ENCODE assay signal across 31 cellular contexts in genomic region chr6:1420382-1420781, GRCh38. TPM values are rescaled to one million over a fixed set of nuclear protein-coding genes. Genes with fewer than 3 reads are reported as not detected.
"Had no signal": no experiment of that assay in that cellular context is flagged by ENCODE, and none has a peak within 500 bp of the region (broad histone marks: within the 10 kb centered on the region; RNA-seq: fewer than 3 reads in every experiment).

No MANE protein-coding gene starts in this region.

- H3K4me1 Mint-ChIP-seq: mesothelial cell of epicardium had no signal

- FAIRE-seq: endometrium, islet of Langerhans, keratinocyte had no signal

- H3K27me3 ChIP-seq: colonic mucosa had no signal

- ATAC-seq: effector memory CD8-positive, alpha-beta T cell; esophagus mucosa; gastrocnemius medialis; heart right ventricle; left cardiac atrium; left lung; left ventricle myocardium superior; lower lobe of right lung; mucosa of descending colon had no signal

- H3K4me3 Mint-ChIP-seq: dendritic cell treated with granulocyte-macrophage colony-stimulating factor and Interleukin-4, amounts not matched to agents 40 ng/mL and 50 ng/mL, for 4 days; effector memory CD8-positive, alpha-beta T cell; endodermal cell; mesothelial cell of epicardium; naive B cell had no signal

- H3K4me3 ChIP-seq: colonic mucosa, esophagus squamous epithelium, gastrocnemius medialis, heart right ventricle, left lung, lower lobe of right lung, mucosa of descending colon had no signal

- H3K36me3 Mint-ChIP-seq: mesothelial cell of epicardium had no signal

- H3K9me3 Mint-ChIP-seq: dendritic cell treated with granulocyte-macrophage colony-stimulating factor and Interleukin-4, amounts not matched to agents 40 ng/mL and 50 ng/mL, for 4 days; effector memory CD8-positive, alpha-beta T cell had no signal

- DNase-seq: colonic mucosa; cortex of kidney; effector CD8-positive, alpha-beta T cell; effector memory CD8-positive, alpha-beta T cell; endodermal cell; erythroblast; esophagus squamous epithelium; foreskin fibroblast; foreskin melanocyte; gastrocnemius medialis; glutamatergic neuron; heart right ventricle; hippocampal formation; left cardiac atrium; left lung; left ventricle myocardium superior; lower lobe of right lung; mesenchymal stem cell; mucosa of descending colon; naive B cell had no signal

- H3K36me3 ChIP-seq: colonic mucosa, esophagus squamous epithelium, gastrocnemius medialis, heart right ventricle, left lung, lower lobe of right lung had no signal

- H3K27ac Mint-ChIP-seq: dendritic cell treated with granulocyte-macrophage colony-stimulating factor and Interleukin-4, amounts not matched to agents 40 ng/mL and 50 ng/mL, for 4 days; effector memory CD8-positive, alpha-beta T cell; endodermal cell; mesothelial cell of epicardium; naive B cell had no signal

- H3K9me3 ChIP-seq: colonic mucosa, gastrocnemius medialis, left lung, lower lobe of right lung had no signal

- H3K27ac ChIP-seq: colonic mucosa, epithelial cell of prostate, esophagus squamous epithelium, gastrocnemius medialis, heart right ventricle, left lung, lower lobe of right lung had no signal

- H3K4me1 ChIP-seq: colonic mucosa, esophagus squamous epithelium, gastrocnemius medialis, heart right ventricle had no signal

RNA-seq across cellular contexts. Expression of gene FOXF2, which starts 31.0 kb away (rescaled TPM):
- total RNA-seq: dermis microvascular lymphatic vessel endothelial cell, glomerular endothelial cell, left ventricle myocardium superior, lung microvascular endothelial cell, myocyte had no signal
